In the genomic region with DNA sequence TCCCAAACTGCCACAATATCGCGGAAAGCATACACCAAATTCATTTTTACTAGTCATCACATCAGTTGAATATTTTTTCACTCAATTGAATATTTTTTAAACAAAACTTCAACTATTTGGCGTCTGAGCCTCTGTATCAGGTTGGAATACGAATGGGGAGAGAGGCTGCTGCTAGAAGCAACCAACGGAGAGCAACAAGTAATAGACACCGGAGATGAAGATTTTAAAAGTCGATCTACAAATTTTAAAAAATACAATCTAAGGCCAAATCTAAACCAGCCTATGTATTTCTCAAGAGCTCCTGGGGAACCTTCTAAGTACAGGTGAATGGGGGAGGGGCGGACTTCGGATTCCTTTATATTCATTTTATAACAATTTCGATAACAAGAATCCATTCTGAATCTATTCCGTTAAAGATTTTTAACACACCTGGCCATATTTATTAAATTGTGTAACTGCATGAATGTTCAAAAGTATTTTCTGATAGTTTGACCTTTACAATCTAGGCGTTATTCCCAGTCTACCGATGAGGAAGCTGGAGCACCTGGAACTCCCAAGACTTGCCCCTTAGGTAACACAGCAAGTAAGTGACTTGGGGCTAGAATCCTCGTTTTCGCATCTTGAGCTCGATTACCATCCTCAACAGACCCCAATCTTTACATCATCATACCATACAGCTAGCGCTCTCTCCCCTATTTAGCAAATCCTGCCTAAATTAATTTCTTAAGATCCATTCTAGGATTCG, we compare ENCODE assay signal across 8 cellular contexts. TPM values are rescaled to one million over a fixed set of nuclear protein-coding genes. Genes with fewer than 3 reads are reported as not detected.
DNase-seq lines count a peak whose midpoint lies in the region; ATAC-seq and TF ChIP-seq lines count a peak whose summit lies in the region.

No MANE protein-coding gene starts in this region.

- TF ChIP-seq CTCF in Caco-2 (IDR thresholded peaks at IDR 0.05; ENCODE audit: insufficient read depth in 1 of 2, low read depth in 1 of 2, low read length in 1 of 2, severe bottlenecking in 1 of 2, unreplicated experiment in 1 of 2) = no peak
- TF ChIP-seq CTCF in chondrocyte (IDR thresholded peaks at IDR 0.05) = no peak

- no TSS peak for BruUV-seq in Caco-2 (replicated peaks; lab: Mats Ljungman, UMichigan)

- in situ Hi-C loops in KBM-7 (cut with MboI; ENCODE audit: low pct_unique_long_range_greater_than_20kb, low sequenced_read_pairs) = no loop called here

- H3K27me3 Mint-ChIP-seq in Caco-2 (ENCODE audit: insufficient read depth, unreplicated experiment) (no peaks in the 10 kb centered on the region), chondrocyte (ENCODE audit: low read depth) (no peaks in the 10 kb centered on the region), naive B cell (no peaks in the 10 kb centered on the region)

- peak overlapping the region; percentile 73 for H3K4me3 ChIP-seq in Caco-2 (ENCODE audit: low read depth, low read length)

- H3K36me3 Mint-ChIP-seq in Caco-2 (ENCODE audit: insufficient read depth, unreplicated experiment) (peaks cover 25% of the 10 kb centered on the region), chondrocyte (ENCODE audit: low read depth) (peaks cover 1% of the 10 kb centered on the region), naive B cell (no peaks in the 10 kb centered on the region)

- H3K4me3 Mint-ChIP-seq in Caco-2 (ENCODE audit: unreplicated experiment) = peak overlapping the region; percentile 98
- H3K4me3 Mint-ChIP-seq in chondrocyte (ENCODE audit: unreplicated experiment) = peak overlapping the region; percentile 94
- H3K4me3 Mint-ChIP-seq in naive B cell = peak overlapping the region; percentile 90 to 96 (median 94)

- intact Hi-C loops in Caco-2 (cut with micrococcal nuclease; ENCODE audit: unreplicated experiment) = loop anchor here (2.0 kb wide), 1 partner anchor 59 kb away; a partner anchor contains a TSS

- H3K27me3 ChIP-seq in Caco-2 (replicated peaks; ENCODE audit: control insufficient read depth, insufficient read depth, low read length) = no peaks in the 10 kb centered on the region

- H3K27ac Mint-ChIP-seq in Caco-2 (ENCODE audit: unreplicated experiment) (peak overlapping the region; percentile 87), chondrocyte (ENCODE audit: unreplicated experiment) (peak overlapping the region; percentile 95), naive B cell (peak overlapping the region; percentile 0 to 96 (median 84))

- POLR2A ChIA-PET in Caco-2 (lab: Charles Lee) = interaction anchor here (0.8 kb wide), 1 partner anchor 58 kb away, joined by 3 read pairs; no protein-coding TSS in a partner anchor

- peaks cover 20% of the 10 kb centered on the region for H3K4me1 ChIP-seq in Caco-2

- CTCF ChIA-PET in Caco-2 (lab: Charles Lee) = interaction anchor here (1.2 kb wide), 1 partner anchor 171 kb away, joined by 4 read pairs; no protein-coding TSS in a partner anchor

- H3K4me1 Mint-ChIP-seq in Caco-2 (ENCODE audit: low read depth, unreplicated experiment) = peaks cover 6% of the 10 kb centered on the region
- H3K4me1 Mint-ChIP-seq in chondrocyte (ENCODE audit: low read depth) = peaks cover 54% of the 10 kb centered on the region
- H3K4me1 Mint-ChIP-seq in naive B cell = peaks cover 19 to 29% (median 23%) of the 10 kb centered on the region in 3 donors

- H3K9me3 ChIP-seq in Caco-2 = no peaks in the 10 kb centered on the region

- H3K36me3 ChIP-seq in Caco-2 (ENCODE audit: control insufficient read depth, insufficient read depth, low read length) = no peaks in the 10 kb centered on the region

- ATAC-seq in naive B cell (ENCODE audit: low read depth in 2 of 2) (no peak), GM18502 (IDR thresholded peaks at IDR 0.05; ENCODE audit: poor library complexity, unreplicated experiment) (no peak)

- H3K9me3 Mint-ChIP-seq in Caco-2 (ENCODE audit: unreplicated experiment) (no peaks in the 10 kb centered on the region), chondrocyte (ENCODE audit: low read depth) (no peaks in the 10 kb centered on the region), naive B cell (no peaks in the 10 kb centered on the region)

- DNase-seq in Caco-2 = peak in 1 of 2 experiments; percentile 12
- peak; percentile 11 for DNase-seq in KBM-7
- no peak for DNase-seq in chondrocyte (ENCODE audit: low spot score)
- no peak for DNase-seq in naive B cell
- DNase-seq in amygdala (lab: John Stamatoyannopoulos, UW) = no peak
- no peak for DNase-seq in C1 segment of cervical spinal cord (lab: John Stamatoyannopoulos, UW)
- no peak for DNase-seq in activated CD4-positive, alpha-beta T cell treated with anti-CD3 and anti-CD28 coated beads, Interleukin-2, amount 50 U/mL, for 48 hours

RNA-seq across cellular contexts. Expression of a gene that starts 1.2 kb away (rescaled TPM):
- total RNA-seq in Caco-2 (2022) (35.9 and 41.6 TPM in 2 replicates), chondrocyte (45.9 to 51.0 TPM (median 48.4 TPM) in 3 replicates)
- 10 to 100 TPM in 1 of 6 donors, 1 to 10 TPM in 5; 3.3 to 16.0 (median 8.4) TPM for polyA plus RNA-seq in naive B cell (ENCODE audit: low read depth in 6 of 6)
